In genomic region chr1:58251415-58252073, GRCh38 we compare ENCODE assay signal across 9 cellular contexts.
DNase-seq lines count a peak whose midpoint lies in the region; ATAC-seq, FAIRE-seq and TF ChIP-seq lines count a peak whose summit lies in the region.
"Had no signal": no experiment of that assay in that cellular context is flagged by ENCODE, and none has a peak within 500 bp of the region (broad histone marks: within the 10 kb centered on the region; RNA-seq: fewer than 3 reads in every experiment).

No MANE protein-coding gene starts in this region.

- no peak overlapping the region for H3K27ac ChIP-seq in substantia nigra (ENCODE audit: low read depth, low read length, poor library complexity, severe bottlenecking)
- H3K27ac ChIP-seq in small intestine (ENCODE audit: low read depth in 1 of 2, low read length in 1 of 2) = no peak overlapping the region

- H3K4me1 ChIP-seq in small intestine (ENCODE audit: control insufficient read depth in 2 of 2, insufficient read depth in 1 of 2, low read depth in 1 of 2, low read length in 1 of 2) = no peaks in the 10 kb centered on the region

- whole genome bisulfite sequencing in small intestine, 3 donors = 42 to 49% (median 49%) methylated on average over 4 of the region's 4 CpGs

- no peak for ATAC-seq in GM21619 (IDR thresholded peaks at IDR 0.05; ENCODE audit: unreplicated experiment)
- ATAC-seq in GM18498 (IDR thresholded peaks at IDR 0.05; ENCODE audit: unreplicated experiment) = no peak

- H3K36me3 ChIP-seq in small intestine (ENCODE audit: control insufficient read depth in 2 of 2, insufficient read depth in 2 of 2, low read length in 2 of 2) = no peaks in the 10 kb centered on the region

- peaks cover 11 to 13% of the 10 kb centered on the region in 2 donors for H3K27me3 ChIP-seq in small intestine (ENCODE audit: control insufficient read depth in 2 of 2, insufficient read depth in 2 of 2, low read length in 2 of 2)

- TF ChIP-seq CTCF in GM10266 (IDR thresholded peaks at IDR 0.05; ENCODE audit: control insufficient read depth, insufficient read depth, low read depth, missing control alignments) = peak; percentile 18
- peak; percentile 39 for TF ChIP-seq CTCF in fibroblast of mammary gland (conservative IDR thresholded peaks at IDR 0.05; ENCODE audit: control insufficient read depth, insufficient read depth, low read depth, low read length)

- FAIRE-seq in small intestine (lab: Jason Lieb, UNC) = no peak

- peak; percentile 35 for DNase-seq in AG08396 (ENCODE audit: low spot score)
- peak; percentile 48 for DNase-seq in GM10266 (ENCODE audit: extremely low spot score)
- DNase-seq in NAMALWA (ENCODE audit: low spot score) = peak; percentile 55
- DNase-seq in fibroblast of mammary gland (ENCODE audit: low read depth) = peak; percentile 16
- no peak for DNase-seq in substantia nigra (lab: John Stamatoyannopoulos, UW)
- no peak for DNase-seq in small intestine
- DNase-seq: NCI-H510A had no signal

- no peaks in the 10 kb centered on the region for H3K9me3 ChIP-seq in small intestine (ENCODE audit: control insufficient read depth, low read depth)

- no peak overlapping the region for H3K4me3 ChIP-seq in fibroblast of mammary gland (ENCODE audit: control insufficient read depth, low read depth, low read length)
- H3K4me3 ChIP-seq in small intestine (ENCODE audit: low read depth in 1 of 2, low read length in 2 of 2) = no peak overlapping the region

Comparison
In these comparisons a context has a peak if more than half of its experiments do, and no peak if none do; other contexts are left out.
1. DNase-seq: peak in AG08396 (single experiment), GM10266 (single experiment), NAMALWA (single experiment) and fibroblast of mammary gland (single experiment); none in substantia nigra (0 of 49) and small intestine (single experiment).